9 cellular contexts compared by ENCODE assay signal in genomic region chr16:46607529-46607928, GRCh38. TPM values are rescaled to one million over a fixed set of nuclear protein-coding genes. Genes with fewer than 3 reads are reported as not detected.
DNase-seq lines count a peak whose midpoint lies in the region; ATAC-seq, FAIRE-seq and TF ChIP-seq lines count a peak whose summit lies in the region.
"Had no signal": no experiment of that assay in that cellular context is flagged by ENCODE, and none has a peak within 500 bp of the region (broad histone marks: within the 10 kb centered on the region; RNA-seq: fewer than 3 reads in every experiment).

No MANE protein-coding gene starts in this region.

- no peak overlapping the region for H3K27ac ChIP-seq in CD8-positive, alpha-beta T cell (ENCODE audit: low read depth, low read length)
- H3K27ac ChIP-seq: epithelial cell of prostate had no signal

- CTCF ChIA-PET in CD8-positive, alpha-beta T cell (lab: Charles Lee) = interaction anchor here (2.8 kb wide), 1 partner anchor 53 kb away, joined by 15 read pairs; no protein-coding TSS in a partner anchor
- CTCF ChIA-PET in activated CD4-positive, alpha-beta T cell treated with anti-CD3 and anti-CD28 coated beads, Interleukin-2, amount 10 ng/mL, durations not matched to agents 7 days and 5 days (lab: Charles Lee) = no interaction called here

- H3K27me3 ChIP-seq in CD8-positive, alpha-beta T cell (ENCODE audit: insufficient read depth, low read length) = no peaks in the 10 kb centered on the region
- no peaks in the 10 kb centered on the region for H3K27me3 ChIP-seq in bronchial epithelial cell (ENCODE audit: control insufficient read depth, insufficient read depth, low read length)

- H3K9me3 Mint-ChIP-seq in CD8-positive, alpha-beta T cell = no peaks in the 10 kb centered on the region
- no peaks in the 10 kb centered on the region for H3K9me3 Mint-ChIP-seq in stimulated activated memory B cell treated with anti-CD40 and anti-IgM and Interleukin-4, amounts not matched to agents 10 μg/mL and 1 μg/mL and 100 μg/mL, for 72 hours
- H3K9me3 Mint-ChIP-seq in activated CD4-positive, alpha-beta T cell treated with anti-CD3 and anti-CD28 coated beads, Interleukin-2, amount 10 ng/mL, durations not matched to agents 7 days and 5 days = no peaks in the 10 kb centered on the region

- no peaks in the 10 kb centered on the region for H3K4me1 Mint-ChIP-seq in CD8-positive, alpha-beta T cell (ENCODE audit: low read depth)
- H3K4me1 Mint-ChIP-seq in stimulated activated memory B cell treated with anti-CD40 and anti-IgM and Interleukin-4, amounts not matched to agents 10 μg/mL and 1 μg/mL and 100 μg/mL, for 72 hours = no peaks in the 10 kb centered on the region
- H3K4me1 Mint-ChIP-seq in activated CD4-positive, alpha-beta T cell treated with anti-CD3 and anti-CD28 coated beads, Interleukin-2, amount 10 ng/mL, durations not matched to agents 7 days and 5 days = no peaks in the 10 kb centered on the region

- no peaks in the 10 kb centered on the region for H3K9me3 ChIP-seq in CD8-positive, alpha-beta T cell (ENCODE audit: low read length)

- FAIRE-seq in bronchial epithelial cell (lab: Jason Lieb, UNC) = no peak
- FAIRE-seq in urothelium cell line (lab: Jason Lieb, UNC) = no peak

- no peaks in the 10 kb centered on the region for H3K36me3 Mint-ChIP-seq in CD8-positive, alpha-beta T cell
- H3K36me3 Mint-ChIP-seq in stimulated activated memory B cell treated with anti-CD40 and anti-IgM and Interleukin-4, amounts not matched to agents 10 μg/mL and 1 μg/mL and 100 μg/mL, for 72 hours = peaks cover 7% of the 10 kb centered on the region
- H3K36me3 Mint-ChIP-seq in activated CD4-positive, alpha-beta T cell treated with anti-CD3 and anti-CD28 coated beads, Interleukin-2, amount 10 ng/mL, durations not matched to agents 7 days and 5 days (ENCODE audit: low read depth) = peaks cover 39% of the 10 kb centered on the region

- no peaks in the 10 kb centered on the region for H3K4me1 ChIP-seq in CD8-positive, alpha-beta T cell (ENCODE audit: insufficient read depth, low read length)

- ATAC-seq in CD8-positive, alpha-beta T cell = no peak
- ATAC-seq in HG02870 (IDR thresholded peaks at IDR 0.05; ENCODE audit: unreplicated experiment) = no peak
- no peak for ATAC-seq in stimulated activated memory B cell treated with anti-CD40 and anti-IgM and Interleukin-4, amounts not matched to agents 10 μg/mL and 1 μg/mL and 100 μg/mL, for 72 hours

- intact Hi-C loops in CD8-positive, alpha-beta T cell (cut with DNase I, micrococcal nuclease) = loop anchor here (1.0 kb wide), 1 partner anchor 53 kb away; no protein-coding TSS in a partner anchor

- H3K27ac Mint-ChIP-seq in CD8-positive, alpha-beta T cell = no peak overlapping the region
- H3K27ac Mint-ChIP-seq in stimulated activated memory B cell treated with anti-CD40 and anti-IgM and Interleukin-4, amounts not matched to agents 10 μg/mL and 1 μg/mL and 100 μg/mL, for 72 hours = no peak overlapping the region
- no peak overlapping the region for H3K27ac Mint-ChIP-seq in activated CD4-positive, alpha-beta T cell treated with anti-CD3 and anti-CD28 coated beads, Interleukin-2, amount 10 ng/mL, durations not matched to agents 7 days and 5 days

- H3K27me3 Mint-ChIP-seq in CD8-positive, alpha-beta T cell (ENCODE audit: low read depth) = no peaks in the 10 kb centered on the region
- H3K27me3 Mint-ChIP-seq in stimulated activated memory B cell treated with anti-CD40 and anti-IgM and Interleukin-4, amounts not matched to agents 10 μg/mL and 1 μg/mL and 100 μg/mL, for 72 hours = no peaks in the 10 kb centered on the region
- H3K27me3 Mint-ChIP-seq in activated CD4-positive, alpha-beta T cell treated with anti-CD3 and anti-CD28 coated beads, Interleukin-2, amount 10 ng/mL, durations not matched to agents 7 days and 5 days = no peaks in the 10 kb centered on the region

- H3K4me3 Mint-ChIP-seq in CD8-positive, alpha-beta T cell = no peak overlapping the region
- no peak overlapping the region for H3K4me3 Mint-ChIP-seq in stimulated activated memory B cell treated with anti-CD40 and anti-IgM and Interleukin-4, amounts not matched to agents 10 μg/mL and 1 μg/mL and 100 μg/mL, for 72 hours
- no peak overlapping the region for H3K4me3 Mint-ChIP-seq in activated CD4-positive, alpha-beta T cell treated with anti-CD3 and anti-CD28 coated beads, Interleukin-2, amount 10 ng/mL, durations not matched to agents 7 days and 5 days

- H3K36me3 ChIP-seq in CD8-positive, alpha-beta T cell (ENCODE audit: insufficient read depth, low read length) = no peaks in the 10 kb centered on the region
- H3K36me3 ChIP-seq in bronchial epithelial cell (ENCODE audit: control insufficient read depth, insufficient read depth, low read length) = no peaks in the 10 kb centered on the region

- no peak overlapping the region for H3K4me3 ChIP-seq in CD8-positive, alpha-beta T cell (ENCODE audit: low read depth, low read length)
- H3K4me3 ChIP-seq in bronchial epithelial cell (ENCODE audit: low read depth, low read length) = no peak overlapping the region

- POLR2A ChIA-PET in CD8-positive, alpha-beta T cell (lab: Charles Lee) = no interaction called here
- POLR2A ChIA-PET in activated CD4-positive, alpha-beta T cell treated with anti-CD3 and anti-CD28 coated beads, Interleukin-2, amount 10 ng/mL, durations not matched to agents 7 days and 5 days (lab: Charles Lee) = no interaction called here

- peak; percentile 51 for TF ChIP-seq CTCF in CD8-positive, alpha-beta T cell (IDR thresholded peaks at IDR 0.05)
- peak; percentile 17 for TF ChIP-seq CTCF in bronchial epithelial cell (IDR thresholded peaks at IDR 0.05; ENCODE audit: insufficient read depth, low read length, severe bottlenecking)

- no peak for DNase-seq in CD8-positive, alpha-beta T cell
- DNase-seq in LoVo (ENCODE audit: low spot score) = peak; percentile 44
- peak; percentile 59 for DNase-seq in bronchial epithelial cell (ENCODE audit: low read depth)
- peak; percentile 64 for DNase-seq in midbrain (lab: John Stamatoyannopoulos, UW)
- no peak for DNase-seq in urothelium cell line (ENCODE audit: low spot score)
- DNase-seq in activated CD4-positive, alpha-beta T cell treated with anti-CD3 and anti-CD28 coated beads, Interleukin-2, amount 10 ng/mL, durations not matched to agents 7 days and 5 days = no peak

RNA-seq across cellular contexts. Expression of gene SHCBP1, which starts 13.7 kb away (rescaled TPM):
- 1 to 10 TPM in 1 of 2 experiments, under 1 TPM in 1; 0.52 to 1.3 TPM for total RNA-seq in CD8-positive, alpha-beta T cell
- total RNA-seq in bronchial epithelial cell = 0.90 and 1.3 TPM in 2 replicates
- total RNA-seq in activated CD4-positive, alpha-beta T cell treated with anti-CD3 and anti-CD28 coated beads, Interleukin-2, amount 10 ng/mL, durations not matched to agents 7 days and 5 days = 10 to 100 TPM; 42.0 to 51.6 TPM

Comparison
In these comparisons a context has a peak if more than half of its experiments do, and no peak if none do; other contexts are left out.
1. DNase-seq: peak in LoVo (single experiment), bronchial epithelial cell (single experiment) and midbrain (single experiment); none in CD8-positive, alpha-beta T cell (0 of 7), urothelium cell line (single experiment) and activated CD4-positive, alpha-beta T cell treated with anti-CD3 and anti-CD28 coated beads, Interleukin-2, amount 10 ng/mL, durations not matched to agents 7 days and 5 days (single experiment).
2. RNA of gene SHCBP1, which starts 13.7 kb away (total RNA-seq): 42.0 to 51.6 TPM in activated CD4-positive, alpha-beta T cell treated with anti-CD3 and anti-CD28 coated beads, Interleukin-2, amount 10 ng/mL, durations not matched to agents 7 days and 5 days; 0.90 to 1.3 TPM in bronchial epithelial cell and 0.52 to 1.3 TPM in CD8-positive, alpha-beta T cell; every median in the first group is over 10 times any median in the second.